8 cellular contexts compared by ENCODE assay signal in genomic region chr9:37421914-37422288, GRCh38. TPM values are rescaled to one million over a fixed set of nuclear protein-coding genes. Genes with fewer than 3 reads are reported as not detected.
DNase-seq lines count a peak whose midpoint lies in the region; ATAC-seq, FAIRE-seq and TF ChIP-seq lines count a peak whose summit lies in the region.

No MANE protein-coding gene starts in this region.

- peak overlapping the region; percentile 97; the same call in 1 of the 2 replicates for H3K4me3 ChIP-seq in GM12878
- peak overlapping the region; percentile 79 to 86 (median 84) for H3K4me3 ChIP-seq in HepG2 (replicated peaks in 1 of 3; ENCODE audit: insufficient read depth in 1 of 3, low read depth in 2 of 3, low read length in 3 of 3)
- peak overlapping the region; percentile 66 to 94 for H3K4me3 ChIP-seq in tibial artery

- H3K27me3 Mint-ChIP-seq in stimulated activated naive CD8-positive, alpha-beta T cell treated with anti-CD3 and anti-CD28 coated beads, Interleukin-15, Interleukin-2, amounts not matched to agents 100 ng/mL and 50 ng/mL, for 24 hours: no peaks in the 10 kb centered on the region

- H2AFZ ChIP-seq in GM12878 (ENCODE audit: control insufficient read depth, low read depth, low read length) (peak overlapping the region; percentile 94), HepG2 (ENCODE audit: low read length) (peak overlapping the region; percentile 65)

- TF ChIP-seq EP300 in GM12878 (IDR thresholded peaks at IDR 0.05; ENCODE audit: borderline replicate concordance in 1 of 2, control insufficient read depth in 1 of 2, low read depth in 2 of 2, low read length in 2 of 2) (no peak), HepG2 (IDR thresholded peaks at IDR 0.05; ENCODE audit: low read depth in 2 of 2, low read length in 2 of 2) (no peak), HepG2 (CRISPR knock-in tag; IDR thresholded peaks at IDR 0.05; ENCODE audit: borderline replicate concordance) (no peak)

- H3K9me3 ChIP-seq in GM12878 (replicated peaks; ENCODE audit: control insufficient read depth, insufficient read depth, low read length) (no peaks in the 10 kb centered on the region), HepG2 (ENCODE audit: low read length) (no peaks in the 10 kb centered on the region), tibial artery (no peaks in the 10 kb centered on the region)

- H3K27ac Mint-ChIP-seq in stimulated activated naive CD8-positive, alpha-beta T cell treated with anti-CD3 and anti-CD28 coated beads, Interleukin-15, Interleukin-2, amounts not matched to agents 100 ng/mL and 50 ng/mL, for 24 hours: peak overlapping the region; percentile 95

- intact Hi-C loops in GM12878 (cut with micrococcal nuclease; ENCODE audit: unreplicated experiment) (no loop called here), HepG2 (cut with micrococcal nuclease; ENCODE audit: unreplicated experiment) (loop anchor here (1.0 to 2.0 kb wide), 2 partner anchors 9 to 43 kb away; partner anchors contain the start of gene ZBTB5), tibial artery (cut with DNase I; ENCODE audit: low total_unique reads) (loop anchor here (5.0 to 10.0 kb wide), 2 partner anchors 50 to 153 kb away; partner anchors contain the start of gene FBXO10)

- in situ Hi-C loops in GM12878 (cut with MboI) (no loop called here), HepG2 (cut with HindIII; ENCODE audit: extremely low pct_ligation_motif_present, low pct_unique_long_range_greater_than_20kb) (no loop called here)

- peaks cover 22% of the 10 kb centered on the region for H3K4me1 ChIP-seq in GM12878 (ENCODE audit: control insufficient read depth, insufficient read depth, low read length)
- peaks cover 58% of the 10 kb centered on the region for H3K4me1 ChIP-seq in HepG2 (ENCODE audit: insufficient read depth, low read length)
- H3K4me1 ChIP-seq in tibial artery: peaks cover 0 to 27% (median 25%) of the 10 kb centered on the region in 4 donors

- H3K27me3 ChIP-seq in GM12878 (replicated peaks in 1 of 2; ENCODE audit: control insufficient read depth in 2 of 2, insufficient read depth in 2 of 2, low read length in 1 of 2): no peaks in the 10 kb centered on the region
- H3K27me3 ChIP-seq in HepG2 (ENCODE audit: control insufficient read depth in 1 of 2, insufficient read depth in 2 of 2, low read length in 2 of 2): no peaks in the 10 kb centered on the region
- H3K27me3 ChIP-seq in tibial artery: no peaks in the 10 kb centered on the region

- H3K4me3 Mint-ChIP-seq in stimulated activated naive CD8-positive, alpha-beta T cell treated with anti-CD3 and anti-CD28 coated beads, Interleukin-15, Interleukin-2, amounts not matched to agents 100 ng/mL and 50 ng/mL, for 24 hours: peak overlapping the region; percentile 95

- no peaks in the 10 kb centered on the region for H3K9me3 Mint-ChIP-seq in stimulated activated naive CD8-positive, alpha-beta T cell treated with anti-CD3 and anti-CD28 coated beads, Interleukin-15, Interleukin-2, amounts not matched to agents 100 ng/mL and 50 ng/mL, for 24 hours

- H3K36me3 ChIP-seq in GM12878 (ENCODE audit: control insufficient read depth in 2 of 2, insufficient read depth in 2 of 2, low read length in 1 of 2): peaks cover 7 to 8% of the 10 kb centered on the region in 2 experiments; a peak in 3 of 4 replicates
- H3K36me3 ChIP-seq in HepG2 (replicated peaks in 1 of 2; ENCODE audit: control insufficient read depth in 1 of 2, insufficient read depth in 2 of 2, low read length in 2 of 2): peaks cover 7 to 11% of the 10 kb centered on the region in 2 experiments; a peak in 4 of 5 replicates
- H3K36me3 ChIP-seq in tibial artery: peaks cover 0 to 15% (median 5%) of the 10 kb centered on the region in 3 donors

- H3K79me2 ChIP-seq in GM12878 (ENCODE audit: control insufficient read depth, insufficient read depth, low read length): peaks cover 37% of the 10 kb centered on the region
- H3K79me2 ChIP-seq in HepG2 (ENCODE audit: insufficient read depth, low read length): peaks cover 28% of the 10 kb centered on the region

- no peak for TF ChIP-seq RAD21 in GM12878 (IDR thresholded peaks at IDR 0.05; ENCODE audit: insufficient read depth, low read depth, low read length)
- TF ChIP-seq RAD21 in HepG2 (CRISPR knock-in tag; IDR thresholded peaks at IDR 0.05): no peak

- peaks cover 13% of the 10 kb centered on the region for H3K36me3 Mint-ChIP-seq in stimulated activated naive CD8-positive, alpha-beta T cell treated with anti-CD3 and anti-CD28 coated beads, Interleukin-15, Interleukin-2, amounts not matched to agents 100 ng/mL and 50 ng/mL, for 24 hours (ENCODE audit: low read depth)

- 37% methylated on average over 8 of the region's 8 CpGs for WGBS in GM12878 (ENCODE audit: insufficient coverage, insufficient replicate concordance, low lambda C conversion rate, missing lambda C conversion rate)
- 16% methylated on average over 6 of the region's 8 CpGs for WGBS in HepG2 (ENCODE audit: low lambda C conversion rate)

- H3K9ac ChIP-seq in GM12878 (ENCODE audit: control insufficient read depth, insufficient read depth, low read length) (peak overlapping the region; percentile 96), HepG2 (ENCODE audit: insufficient read depth, low read depth, low read length) (peak overlapping the region; percentile 94)

- TF ChIP-seq CTCF in GM12878 (IDR thresholded peaks at IDR 0.05 in 2 of 3, conservative IDR thresholded peaks at IDR 0.05 in 1 of 3; ENCODE audit: control insufficient read depth in 2 of 3, extremely low read depth in 1 of 3, insufficient read depth in 1 of 3, low read depth in 3 of 3, low read length in 3 of 3) (no peak), HepG2 (CRISPR knock-in tag; IDR thresholded peaks at IDR 0.05) (no peak), tibial artery (IDR thresholded peaks at IDR 0.05) (no peak)

- ATAC-seq in stimulated activated naive CD8-positive, alpha-beta T cell treated with anti-CD3 and anti-CD28 coated beads, Interleukin-15, Interleukin-2, amounts not matched to agents 100 U/mL and 50 U/mL, for 24 hours: no peak
- ATAC-seq in GM12878 (no peak), HepG2 (peak; percentile 67; the same call in 1 of the 3 replicates), GM18868 (IDR thresholded peaks at IDR 0.05; ENCODE audit: unreplicated experiment) (no peak)

- RAD21 ChIA-PET in GM12878 (lab: Charles Lee; ENCODE audit: unreplicated experiment): interaction anchor here (0.6 to 2.2 kb wide), 4 partner anchors 8 to 1802 kb away, joined by 3 to 7 read pairs (median 3); no protein-coding TSS in a partner anchor

- H3K4me2 ChIP-seq in GM12878 (ENCODE audit: control insufficient read depth, insufficient read depth) (peak overlapping the region; percentile 95), HepG2 (ENCODE audit: low read depth, low read length) (peak overlapping the region; percentile 81)

- BruUV-seq in GM12878 (replicated peaks; lab: Mats Ljungman, UMichigan): TSS peak; percentile 80
- TSS peak; percentile 88 for BruUV-seq in HepG2 (replicated peaks; lab: Mats Ljungman, UMichigan)

- DNase-seq in stimulated activated naive CD8-positive, alpha-beta T cell treated with anti-CD3 and anti-CD28 coated beads, Interleukin-15, Interleukin-2, amounts not matched to agents 100 U/mL and 50 U/mL, for 24 hours: no peak
- DNase-seq in GM12878 (ENCODE audit: low read depth, low spot score) (no peak), HepG2 (ENCODE audit: low spot score) (no peak), tibial artery (no peak), NCI-H446 treated with DMSO at 0.1 percent for 48 hours (lab: John Stamatoyannopoulos, UW) (no peak), putamen (ENCODE audit: low spot score) (no peak)

- H4K20me1 ChIP-seq in GM12878 (ENCODE audit: control insufficient read depth, insufficient read depth): 0 out of 2 replicates have a peak, but pooled peaks cover 4% of the 10 kb centered on the region
- H4K20me1 ChIP-seq in HepG2 (ENCODE audit: insufficient read depth, low read length): peaks cover 4% of the 10 kb centered on the region; the same call in 1 of the 2 replicates

- FAIRE-seq in GM12878 (lab: Jason Lieb, UNC) (peak; percentile 74), HepG2 (lab: Jason Lieb, UNC) (no peak)

- CTCF ChIA-PET in GM12878 (lab: Yijun Ruan, JAX): interaction anchor here (1.4 to 1.8 kb wide), 3 partner anchors 10 to 80 kb away, joined by 3 to 7 read pairs (median 4); no protein-coding TSS in a partner anchor
- CTCF ChIA-PET in HepG2 (lab: Yijun Ruan, JAX; ENCODE audit: low intra/inter-chr PET ratio, low total read pairs): no interaction called here

- SMC1A ChIA-PET in GM12878 (lab: Charles Lee; ENCODE audit: uncharacterized antibody, unreplicated experiment): interaction anchor here (1.0 to 1.3 kb wide), 2 partner anchors 10 kb away, joined by 3 read pairs; no protein-coding TSS in a partner anchor

- H3K4me1 Mint-ChIP-seq in stimulated activated naive CD8-positive, alpha-beta T cell treated with anti-CD3 and anti-CD28 coated beads, Interleukin-15, Interleukin-2, amounts not matched to agents 100 ng/mL and 50 ng/mL, for 24 hours (ENCODE audit: low read depth): peaks cover 22% of the 10 kb centered on the region

- POLR2A ChIA-PET in GM12878 (lab: Charles Lee) (interaction anchor here (1.0 to 1.4 kb wide), 5 partner anchors 9 to 42 kb away, joined by 3 to 5 read pairs (median 4); no protein-coding TSS in a partner anchor), HepG2 (lab: Yijun Ruan, JAX) (interaction anchor here (1.0 to 3.6 kb wide), 9 partner anchors 9 to 487 kb away, joined by 3 to 34 read pairs (median 4); partner anchors contain the start of genes POLR1E, TOMM5 and ZBTB5)

- TF ChIP-seq POLR2A in GM12878 (IDR thresholded peaks at IDR 0.05; ENCODE audit: low read depth, low read length) (no peak), HepG2 (IDR thresholded peaks at IDR 0.05; ENCODE audit: insufficient read depth in 1 of 2, low read depth in 2 of 2, low read length in 2 of 2) (no peak)

- H3K27ac ChIP-seq in GM12878 (ENCODE audit: control insufficient read depth, insufficient read depth) (peak overlapping the region; percentile 75), HepG2 (ENCODE audit: extremely low read length, insufficient read depth, low read length) (peak overlapping the region; percentile 88), tibial artery (peak overlapping the region; percentile 75 to 86)

RNA-seq across cellular contexts. Expression of gene GRHPR, which starts 0.6 kb away (rescaled TPM):
- total RNA-seq in GM12878 (2013; cell fraction: nucleolus; rRNA removed): 108 and 136 TPM in 2 replicates
- total RNA-seq in GM12878 (2014; rRNA removed) (179 and 190 TPM in 2 replicates), GM12878 (2014; rRNA removed; fragmentation: Illumina TruSeq; extraction: Trizol) (104 and 111 TPM in 2 replicates), GM12878 (2021) (120 and 127 TPM in 2 replicates), HepG2 (2016; rRNA removed; fragmentation: Illumina TruSeq; extraction: Trizol) (115 and 127 TPM in 2 replicates)
- 70.6 TPM for polyA plus RNA-seq in GM12878 (2011; ENCODE audit: low read depth)
- polyA plus RNA-seq in GM12878 (2011; rRNA removed) (68.5 and 132 TPM in 2 replicates), GM12878 (2014; fragmentation: Illumina TruSeq; extraction: Trizol) (65.4 and 96.1 TPM in 2 replicates), GM12878 (2014; fragmentation: Nextera tagmentation; extraction: Ambion mirVana) (10 to 100 TPM; 52.4 to 78.6 TPM), GM12878 (2014; rRNA removed) (194 and 209 TPM in 2 replicates), GM12878 (2016; fragmentation: Nextera tagmentation; extraction: Ambion mirVana) (100 to 1,000 TPM; 153 to 154 TPM), HepG2 (2011; rRNA removed) (113 and 127 TPM in 2 replicates)
- 195 and 247 TPM in 2 replicates for polyA plus RNA-seq in GM12878 (2011; cell fraction: cytosol; rRNA removed)
- 168 and 195 TPM in 2 replicates for polyA plus RNA-seq in GM12878 (2011; cell fraction: nucleus; rRNA removed)
- 91.5 and 110 TPM in 2 replicates for polyA plus RNA-seq in GM12878 (2012)
- 81.4 and 134 TPM in 2 replicates for polyA minus RNA-seq in GM12878 (2011; rRNA and poly(A)+ RNA removed)
- polyA minus RNA-seq in GM12878 (2011; cell fraction: cytosol; rRNA and poly(A)+ RNA removed): 31.9 and 41.0 TPM in 2 replicates
- 33.0 and 70.1 TPM in 2 replicates for polyA minus RNA-seq in GM12878 (2011; cell fraction: nucleus; rRNA and poly(A)+ RNA removed)
- 58.9 and 75.1 TPM in 2 replicates for total RNA-seq in HepG2 (2016; cell fraction: cytosol; rRNA removed; fragmentation: Illumina TruSeq; extraction: Trizol; ENCODE audit: low read depth)
- total RNA-seq in HepG2 (2016; cell fraction: insoluble cytoplasmic fraction; rRNA removed; fragmentation: Illumina TruSeq; extraction: Trizol): 119 and 128 TPM in 2 replicates
- 66.5 and 84.7 TPM in 2 replicates for total RNA-seq in HepG2 (2016; cell fraction: membrane; rRNA removed; fragmentation: Illumina TruSeq; extraction: Trizol)
- 73.9 and 76.5 TPM in 2 replicates for total RNA-seq in HepG2 (2016; cell fraction: nucleus; rRNA removed; fragmentation: Illumina TruSeq; extraction: Trizol)
- 126 and 161 TPM in 2 replicates for polyA plus RNA-seq in HepG2 (2011; cell fraction: cytosol; rRNA removed)
- 121 and 122 TPM in 2 replicates for polyA plus RNA-seq in HepG2 (2011; cell fraction: nucleus; rRNA removed)
- polyA plus RNA-seq in HepG2 (2012): 66.2 and 76.0 TPM in 2 replicates
- 48.7 and 72.2 TPM in 2 replicates for polyA plus RNA-seq in HepG2 (2016; cell fraction: cytosol; fragmentation: Illumina TruSeq; extraction: Trizol; ENCODE audit: low read depth)
- polyA plus RNA-seq in HepG2 (2016; cell fraction: insoluble cytoplasmic fraction; fragmentation: Illumina TruSeq; extraction: Trizol; ENCODE audit: low read depth): 135 and 143 TPM in 2 replicates
- 58.4 and 72.9 TPM in 2 replicates for polyA plus RNA-seq in HepG2 (2016; cell fraction: membrane; fragmentation: Illumina TruSeq; extraction: Trizol; ENCODE audit: low read depth)
- 111 and 117 TPM in 2 replicates for polyA plus RNA-seq in HepG2 (2016; cell fraction: nucleus; fragmentation: Illumina TruSeq; extraction: Trizol; ENCODE audit: insufficient read depth, low read depth)
- 126 and 157 TPM in 2 replicates for polyA minus RNA-seq in HepG2 (2011; rRNA and poly(A)+ RNA removed; ENCODE audit: low replicate concordance)
- 42.8 and 47.7 TPM in 2 replicates for polyA minus RNA-seq in HepG2 (2011; cell fraction: cytosol; rRNA and poly(A)+ RNA removed)
- 54.1 and 61.8 TPM in 2 replicates for polyA minus RNA-seq in HepG2 (2011; cell fraction: nucleus; rRNA and poly(A)+ RNA removed)

RNA-seq across cellular contexts. Expression of gene ZBTB5, which starts 43.3 kb away (rescaled TPM):
- total RNA-seq in GM12878 (2013; cell fraction: nucleolus; rRNA removed): 35.8 and 37.5 TPM in 2 replicates
- total RNA-seq in GM12878 (2014; rRNA removed) (12.8 and 15.6 TPM in 2 replicates), GM12878 (2014; rRNA removed; fragmentation: Illumina TruSeq; extraction: Trizol) (11.4 and 12.2 TPM in 2 replicates), GM12878 (2021) (12.7 and 13.3 TPM in 2 replicates), HepG2 (2016; rRNA removed; fragmentation: Illumina TruSeq; extraction: Trizol) (12.5 and 15.2 TPM in 2 replicates)
- 9.4 TPM for polyA plus RNA-seq in GM12878 (2011; ENCODE audit: low read depth)
- polyA plus RNA-seq in GM12878 (2011; rRNA removed) (29.2 and 32.5 TPM in 2 replicates), GM12878 (2014; fragmentation: Illumina TruSeq; extraction: Trizol) (14.3 and 14.5 TPM in 2 replicates), GM12878 (2014; fragmentation: Nextera tagmentation; extraction: Ambion mirVana) (1 to 10 TPM; 1.4 to 2.5 TPM), GM12878 (2014; rRNA removed) (13.0 and 13.2 TPM in 2 replicates), GM12878 (2016; fragmentation: Nextera tagmentation; extraction: Ambion mirVana) (1 to 10 TPM; 4.5 to 4.6 TPM), HepG2 (2011; rRNA removed) (19.7 and 20.5 TPM in 2 replicates)
- 23.3 and 26.5 TPM in 2 replicates for polyA plus RNA-seq in GM12878 (2011; cell fraction: cytosol; rRNA removed)
- 31.1 and 48.9 TPM in 2 replicates for polyA plus RNA-seq in GM12878 (2011; cell fraction: nucleus; rRNA removed)
- 11.2 and 14.0 TPM in 2 replicates for polyA plus RNA-seq in GM12878 (2012)
- 30.5 and 31.2 TPM in 2 replicates for polyA minus RNA-seq in GM12878 (2011; rRNA and poly(A)+ RNA removed)
- polyA minus RNA-seq in GM12878 (2011; cell fraction: cytosol; rRNA and poly(A)+ RNA removed): 8.2 and 9.6 TPM in 2 replicates
- 13.8 and 19.0 TPM in 2 replicates for polyA minus RNA-seq in GM12878 (2011; cell fraction: nucleus; rRNA and poly(A)+ RNA removed)
- 0.81 and 0.88 TPM in 2 replicates for total RNA-seq in HepG2 (2016; cell fraction: cytosol; rRNA removed; fragmentation: Illumina TruSeq; extraction: Trizol; ENCODE audit: low read depth)
- 12.4 and 14.4 TPM in 2 replicates for total RNA-seq in HepG2 (2016; cell fraction: insoluble cytoplasmic fraction; rRNA removed; fragmentation: Illumina TruSeq; extraction: Trizol)
- 5.8 and 6.1 TPM in 2 replicates for total RNA-seq in HepG2 (2016; cell fraction: membrane; rRNA removed; fragmentation: Illumina TruSeq; extraction: Trizol)
- 11.2 and 13.3 TPM in 2 replicates for total RNA-seq in HepG2 (2016; cell fraction: nucleus; rRNA removed; fragmentation: Illumina TruSeq; extraction: Trizol)
- 14.8 and 16.3 TPM in 2 replicates for polyA plus RNA-seq in HepG2 (2011; cell fraction: cytosol; rRNA removed)
- polyA plus RNA-seq in HepG2 (2011; cell fraction: nucleus; rRNA removed): 25.4 and 27.5 TPM in 2 replicates
- 10.3 and 11.9 TPM in 2 replicates for polyA plus RNA-seq in HepG2 (2012)
- 0.35 and 0.64 TPM in 2 replicates for polyA plus RNA-seq in HepG2 (2016; cell fraction: cytosol; fragmentation: Illumina TruSeq; extraction: Trizol; ENCODE audit: low read depth)
- polyA plus RNA-seq in HepG2 (2016; cell fraction: insoluble cytoplasmic fraction; fragmentation: Illumina TruSeq; extraction: Trizol; ENCODE audit: low read depth): 11.5 and 11.7 TPM in 2 replicates
- polyA plus RNA-seq in HepG2 (2016; cell fraction: membrane; fragmentation: Illumina TruSeq; extraction: Trizol; ENCODE audit: low read depth): 3.5 and 4.3 TPM in 2 replicates
- polyA plus RNA-seq in HepG2 (2016; cell fraction: nucleus; fragmentation: Illumina TruSeq; extraction: Trizol; ENCODE audit: insufficient read depth, low read depth): 16.5 and 19.6 TPM in 2 replicates
- 29.3 and 36.6 TPM in 2 replicates for polyA minus RNA-seq in HepG2 (2011; rRNA and poly(A)+ RNA removed; ENCODE audit: low replicate concordance)
- polyA minus RNA-seq in HepG2 (2011; cell fraction: cytosol; rRNA and poly(A)+ RNA removed): 11.4 and 13.4 TPM in 2 replicates
- 23.9 and 25.2 TPM in 2 replicates for polyA minus RNA-seq in HepG2 (2011; cell fraction: nucleus; rRNA and poly(A)+ RNA removed)
